32 cellular contexts compared by ENCODE assay signal in genomic region chr20:15742076-15742475, GRCh38.
"Had no signal": no experiment of that assay in that cellular context is flagged by ENCODE, and none has a peak within 500 bp of the region (broad histone marks: within the 10 kb centered on the region; RNA-seq: fewer than 3 reads in every experiment).

No MANE protein-coding gene starts in this region.

- DNase-seq: activated CD4-positive, alpha-beta T cell treated with anti-CD3 and anti-CD28 coated beads, Interleukin-2, amount 10 ng/mL, durations not matched to agents 24 days and 14 days; activated CD4-positive, alpha-beta T cell treated with anti-CD3 and anti-CD28 coated beads, Interleukin-2, amount 50 U/mL, for 4 hours; activated CD4-positive, CD25-positive, alpha-beta regulatory T cell; activated CD8-positive, alpha-beta T cell treated with anti-CD3 and anti-CD28 coated beads for 36 hours; activated effector memory CD4-positive, alpha-beta T cell treated with anti-CD3 and anti-CD28 coated beads, Interleukin-2, amount 50 U/mL, for 16 hours; activated naive CD4-positive, alpha-beta T cell; activated naive CD4-positive, alpha-beta T cell treated with anti-CD3 and anti-CD28 coated beads, Interleukin-2, amount 50 U/mL, for 16 hours; activated naive CD8-positive, alpha-beta T cell treated with anti-CD3 and anti-CD28 coated beads for 36 hours; activated T-cell treated with anti-CD3 and anti-CD28 coated beads, Interleukin-2, amount 50 U/mL, for 1 hour; activated T-cell treated with anti-CD3 and anti-CD28 coated beads, Interleukin-2, amount 50 U/mL, for 72 hours; amygdala; body of pancreas; caudate nucleus; Karpas-422; KBM-7; NCI-H1105; NCI-H1417 treated with DMSO at 0.1 percent for 48 hours; NCI-H187 treated with DMSO at 0.1 percent for 48 hours; NCI-H2081 treated with DMSO at 0.1 percent for 48 hours; NCI-H226; NCI-H446 treated with DMSO at 0.1 percent for 48 hours; NCI-H524; Peyer's patch; RPMI8226; SHP77 treated with DMSO at 0.1 percent for 48 hours; SW 1271; T-helper 1 cell; T1000; WERI-Rb-1 had no signal

- H3K4me3 ChIP-seq: ascending aorta, body of pancreas, breast epithelium, Peyer's patch, SJSA1 had no signal

- H3K4me1 ChIP-seq: ascending aorta, body of pancreas, breast epithelium, Peyer's patch, SJSA1 had no signal

- H3K36me3 ChIP-seq: ascending aorta, breast epithelium, Peyer's patch, SJSA1, WERI-Rb-1 had no signal

- H3K27ac ChIP-seq: ascending aorta, body of pancreas, breast epithelium, Peyer's patch, SJSA1, WERI-Rb-1 had no signal

- H3K9me3 ChIP-seq: body of pancreas, breast epithelium, Peyer's patch had no signal

- H3K27me3 ChIP-seq: ascending aorta, body of pancreas, breast epithelium, Peyer's patch, SJSA1 had no signal
